Comparison of ENCODE assay signal across 18 cellular contexts in the genomic region with DNA sequence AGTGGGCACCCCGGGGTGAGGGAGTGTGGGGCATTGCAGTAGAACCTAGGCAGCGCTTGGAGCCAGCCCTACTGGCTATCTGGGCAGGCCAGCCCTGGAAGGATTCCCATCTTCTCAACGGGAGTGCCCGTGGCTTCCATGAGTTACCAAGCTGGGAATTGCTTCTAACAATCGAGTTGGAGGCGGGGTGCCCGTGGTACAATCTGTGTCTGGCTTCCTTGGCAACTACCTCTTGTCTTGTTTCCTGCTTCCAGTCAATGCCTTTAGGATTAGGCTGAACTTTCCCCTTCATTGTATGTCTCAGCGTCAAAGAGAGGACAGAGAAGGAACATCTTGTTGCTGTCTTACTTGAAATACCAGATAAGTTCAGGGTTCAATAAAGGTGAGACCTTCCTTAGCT. TPM values are rescaled to one million over a fixed set of nuclear protein-coding genes. Genes with fewer than 3 reads are reported as not detected.
A peak's percentile ranks its signal among the peaks of the same experiment; 100 is the strongest.
DNase-seq lines count a peak whose midpoint lies in the region; ATAC-seq and TF ChIP-seq lines count a peak whose summit lies in the region.
"Had no signal": no experiment of that assay in that cellular context is flagged by ENCODE, and none has a peak within 500 bp of the region (broad histone marks: within the 10 kb centered on the region; RNA-seq: fewer than 3 reads in every experiment).

No MANE protein-coding gene starts in this region.

- peaks cover 0 to 33% of the 10 kb centered on the region in 2 donors for H3K4me1 ChIP-seq in right atrium auricular region
- H3K4me1 ChIP-seq: parathyroid adenoma had no signal

- intact Hi-C loops in sciatic nerve (cut with DNase I): no loop called here

- DNase-seq in Daoy (ENCODE audit: low read depth): peak; percentile 52
- peak; percentile 84 for DNase-seq in cerebellum (ENCODE audit: low spot score)
- no peak for DNase-seq in right atrium auricular region (ENCODE audit: low spot score)
- peak; percentile 68 for DNase-seq in renal cortical epithelial cell (ENCODE audit: low read depth)
- no peak for DNase-seq in sciatic nerve (ENCODE audit: low spot score)
- DNase-seq in activated CD4-positive, alpha-beta T cell treated with anti-CD3 and anti-CD28 coated beads for 1 hour: no peak
- DNase-seq: activated naive CD8-positive, alpha-beta T cell treated with anti-CD3 and anti-CD28 coated beads for 36 hours; activated T-cell treated with anti-CD3 and anti-CD28 coated beads, Interleukin-2, amount 50 U/mL, for 72 hours; H9; Kasumi-1; naive B cell; NCI-H2227 treated with DMSO at 0.1 percent for 48 hours; T-helper 1 cell; WERI-Rb-1 had no signal

- H3K27me3 ChIP-seq in right atrium auricular region: no peaks in the 10 kb centered on the region

- peak overlapping the region; percentile 79 to 93 for H3K27ac ChIP-seq in right atrium auricular region
- H3K27ac ChIP-seq: parathyroid adenoma, WERI-Rb-1 had no signal

- no peaks in the 10 kb centered on the region for H3K36me3 ChIP-seq in right atrium auricular region
- H3K36me3 ChIP-seq: WERI-Rb-1 had no signal

- TF ChIP-seq CTCF in right atrium auricular region (IDR thresholded peaks at IDR 0.05): no peak

- H3K9me3 ChIP-seq in right atrium auricular region: no peaks in the 10 kb centered on the region

- ATAC-seq in GM18870 (IDR thresholded peaks at IDR 0.05; ENCODE audit: unreplicated experiment) (no peak), sciatic nerve (no peak), GM19328 (IDR thresholded peaks at IDR 0.05; ENCODE audit: unreplicated experiment) (no peak)
- ATAC-seq: activated T-cell treated with anti-CD3 and anti-CD28 coated beads, Interleukin-2, amount 50 U/mL, for 72 hours; stimulated activated effector memory CD8-positive, alpha-beta T cell treated with anti-CD3 and anti-CD28 coated beads, Interleukin-12 subunit alpha, Interleukin-12 subunit beta, amount 100 ng/mL, for 72 hours had no signal

- H3K4me3 ChIP-seq in right atrium auricular region: peak overlapping the region in 1 of 2 donors; percentile 12

RNA-seq across cellular contexts. Expression of gene PPP1R14C, which starts 33.3 kb away (rescaled TPM):
- 12.3 and 17.5 TPM in 2 replicates for total RNA-seq in Daoy (2014; rRNA removed; shearing (Covaris generic))
- total RNA-seq in cerebellum: 30.2 TPM
- 100 to 1,000 TPM in 1 of 2 donors, 10 to 100 TPM in 1; 85.4 to 130 TPM for total RNA-seq in right atrium auricular region
- 17.0 and 25.5 TPM in 2 replicates for total RNA-seq in renal cortical epithelial cell
- 0.27 TPM for total RNA-seq in sciatic nerve

Comparison
In these comparisons a context has a peak if more than half of its experiments do, and no peak if none do; other contexts are left out.
1. DNase-seq: peak in Daoy (single experiment), cerebellum (single experiment) and renal cortical epithelial cell (single experiment); none in right atrium auricular region (single experiment), sciatic nerve (single experiment) and activated CD4-positive, alpha-beta T cell treated with anti-CD3 and anti-CD28 coated beads for 1 hour (single experiment).
2. RNA of gene PPP1R14C, which starts 33.3 kb away (total RNA-seq): 85.4 to 130 TPM in right atrium auricular region, 30.2 TPM in cerebellum (single experiment), 17.0 to 25.5 TPM in renal cortical epithelial cell and 12.3 to 17.5 TPM in Daoy; 0.27 TPM in sciatic nerve (single experiment); every median in the first group is over 10 times any median in the second.